10 cellular contexts compared by ENCODE assay signal in genomic region chr5:138955013-138955660, GRCh38.
DNase-seq lines count a peak whose midpoint lies in the region; ATAC-seq and TF ChIP-seq lines count a peak whose summit lies in the region.
"Had no signal": no experiment of that assay in that cellular context is flagged by ENCODE, and none has a peak within 500 bp of the region (broad histone marks: within the 10 kb centered on the region; RNA-seq: fewer than 3 reads in every experiment).

No MANE protein-coding gene starts in this region.

- H3K9me3 ChIP-seq in RWPE2 (ENCODE audit: severe bottlenecking) (no peaks in the 10 kb centered on the region), right atrium auricular region (no peaks in the 10 kb centered on the region), skeletal muscle satellite cell (replicated peaks; ENCODE audit: low read length) (no peaks in the 10 kb centered on the region)
- H3K9me3 ChIP-seq: thoracic aorta had no signal

- H3K27me3 ChIP-seq in RWPE2 (ENCODE audit: insufficient read depth, poor library complexity, severe bottlenecking) (no peaks in the 10 kb centered on the region), right atrium auricular region (no peaks in the 10 kb centered on the region), skeletal muscle satellite cell (ENCODE audit: control insufficient read depth, insufficient read depth, low read length) (no peaks in the 10 kb centered on the region)

- 0 out of 2 replicates have a peak, but pooled peaks cover 3% of the 10 kb centered on the region for H3K36me3 ChIP-seq in RWPE2 (ENCODE audit: low read depth)
- H3K36me3 ChIP-seq in right atrium auricular region: no peaks in the 10 kb centered on the region
- no peaks in the 10 kb centered on the region for H3K36me3 ChIP-seq in skeletal muscle satellite cell (ENCODE audit: insufficient read depth, low read length)
- H3K36me3 ChIP-seq: thoracic aorta had no signal

- H3K4me1 ChIP-seq in RWPE2 (ENCODE audit: insufficient read depth, poor library complexity, severe bottlenecking) (no peaks in the 10 kb centered on the region), right atrium auricular region (peaks cover 0 to 60% of the 10 kb centered on the region in 2 donors), skeletal muscle satellite cell (ENCODE audit: control insufficient read depth, insufficient read depth, low read length) (peaks cover 38% of the 10 kb centered on the region)

- no peak for ATAC-seq in RWPE2 (ENCODE audit: low read depth)
- no peak for ATAC-seq in GM21619 (IDR thresholded peaks at IDR 0.05; ENCODE audit: unreplicated experiment)
- no peak for ATAC-seq in GM21786 (IDR thresholded peaks at IDR 0.05; ENCODE audit: unreplicated experiment)

- H3K4me3 ChIP-seq in RWPE2 (ENCODE audit: severe bottlenecking): no peak overlapping the region
- H3K4me3 ChIP-seq in right atrium auricular region: no peak overlapping the region
- no peak overlapping the region for H3K4me3 ChIP-seq in skeletal muscle satellite cell (ENCODE audit: low read length)
- H3K4me3 ChIP-seq: thoracic aorta had no signal

- H3K27ac ChIP-seq in RWPE2 (ENCODE audit: poor library complexity, severe bottlenecking) (no peak overlapping the region), right atrium auricular region (peak overlapping the region; percentile 85 to 94)

- peak; percentile 82 for DNase-seq in NCI-H146 treated with DMSO at 0.1 percent for 48 hours (lab: John Stamatoyannopoulos, UW; ENCODE audit: unreplicated experiment)
- peak; percentile 48 for DNase-seq in RWPE2 (ENCODE audit: low spot score)
- no peak for DNase-seq in right atrium auricular region (ENCODE audit: low spot score)
- no peak for DNase-seq in activated CD8-positive, alpha-beta memory T cell treated with anti-CD3 and anti-CD28 coated beads, Interleukin-2, amount 50 U/mL, for 4 hours
- no peak for DNase-seq in activated CD8-positive, alpha-beta memory T cell treated with anti-CD3 and anti-CD28 coated beads for 24 hours
- DNase-seq: activated CD4-positive, alpha-beta T cell treated with anti-CD3 and anti-CD28 coated beads, Interleukin-2, amount 50 U/mL, for 1 hour had no signal

- TF ChIP-seq CTCF in RWPE2 (IDR thresholded peaks at IDR 0.05; ENCODE audit: poor library complexity, severe bottlenecking) (no peak), right atrium auricular region (IDR thresholded peaks at IDR 0.05) (no peak)

- peak overlapping the region; percentile 3 for H3K4me2 ChIP-seq in skeletal muscle satellite cell (ENCODE audit: low read length)

- H3K9ac ChIP-seq in skeletal muscle satellite cell (ENCODE audit: low read depth, low read length): no peak overlapping the region

Comparison
In these comparisons a context has a peak if more than half of its experiments do, and no peak if none do; other contexts are left out.
1. DNase-seq: peak in NCI-H146 treated with DMSO at 0.1 percent for 48 hours (single experiment) and RWPE2 (single experiment); none in right atrium auricular region (single experiment), activated CD8-positive, alpha-beta memory T cell treated with anti-CD3 and anti-CD28 coated beads, Interleukin-2, amount 50 U/mL, for 4 hours (single experiment) and activated CD8-positive, alpha-beta memory T cell treated with anti-CD3 and anti-CD28 coated beads for 24 hours (single experiment).